In genomic region chr11:34976496-34976895, GRCh38 we compare ENCODE assay signal across 21 cellular contexts.
DNase-seq lines count a peak whose midpoint lies in the region; ATAC-seq and TF ChIP-seq lines count a peak whose summit lies in the region.
"Had no signal": no experiment of that assay in that cellular context is flagged by ENCODE, and none has a peak within 500 bp of the region (broad histone marks: within the 10 kb centered on the region; RNA-seq: fewer than 3 reads in every experiment).

No MANE protein-coding gene starts in this region.

- peaks cover 48% of the 10 kb centered on the region for H3K36me3 Mint-ChIP-seq in activated naive CD8-positive, alpha-beta T cell
- H3K36me3 Mint-ChIP-seq in activated naive CD8-positive, alpha-beta T cell treated with anti-CD3 and anti-CD28 coated beads for 36 hours, result peaks cover 47% of the 10 kb centered on the region
- H3K36me3 Mint-ChIP-seq in memory B cell, result peaks cover 40% of the 10 kb centered on the region
- peaks cover 47% of the 10 kb centered on the region for H3K36me3 Mint-ChIP-seq in activated CD4-positive, alpha-beta T cell treated with anti-CD3 and anti-CD28 coated beads, Interleukin-2, amount 10 ng/mL, durations not matched to agents 24 days and 14 days (ENCODE audit: low read depth)

- TF ChIP-seq CTCF in VCaP (conservative IDR thresholded peaks at IDR 0.05) (no peak), uterus (IDR thresholded peaks at IDR 0.05) (no peak)

- ATAC-seq in memory B cell (ENCODE audit: low read depth) (no peak), right cardiac atrium (no peak)
- ATAC-seq: activated naive CD8-positive, alpha-beta T cell treated with anti-CD3 and anti-CD28 coated beads, Interleukin-2, amount 50 U/mL, for 24 hours; heart left ventricle; stimulated activated memory B cell treated with anti-CD40 and anti-IgM and Interleukin-4, amounts not matched to agents 10 μg/mL and 1 μg/mL and 100 μg/mL, for 72 hours had no signal

- DNase-seq in activated naive CD8-positive, alpha-beta T cell treated with anti-CD3 and anti-CD28 coated beads for 36 hours, result no peak
- DNase-seq in memory B cell (ENCODE audit: low spot score in 2 of 2) (no peak), uterus (no peak), right cardiac atrium (no peak)
- DNase-seq in activated CD4-positive, alpha-beta T cell treated with anti-CD3 and anti-CD28 coated beads, Interleukin-2, amount 10 ng/mL, durations not matched to agents 24 days and 14 days, result no peak
- DNase-seq in stimulated activated CD4-positive, alpha-beta T cell treated with anti-CD3 and anti-CD28 coated beads, Interleukin-4, amount 100 ng/mL, for 24 hours, result no peak
- DNase-seq: activated naive CD8-positive, alpha-beta T cell treated with anti-CD3 and anti-CD28 coated beads, Interleukin-2, amount 50 U/mL, for 24 hours; DMS153; GOT3; heart left ventricle; NCI-H2081 treated with DMSO at 0.1 percent for 48 hours; NCI-H510A; SHP77; thyroid gland had no signal

- TF ChIP-seq POLR2A in uterus (IDR thresholded peaks at IDR 0.05), result no peak

- H3K27me3 Mint-ChIP-seq in activated naive CD8-positive, alpha-beta T cell, result no peaks in the 10 kb centered on the region
- no peaks in the 10 kb centered on the region for H3K27me3 Mint-ChIP-seq in activated naive CD8-positive, alpha-beta T cell treated with anti-CD3 and anti-CD28 coated beads for 36 hours
- no peaks in the 10 kb centered on the region for H3K27me3 Mint-ChIP-seq in memory B cell
- H3K27me3 Mint-ChIP-seq in activated CD4-positive, alpha-beta T cell treated with anti-CD3 and anti-CD28 coated beads, Interleukin-2, amount 10 ng/mL, durations not matched to agents 24 days and 14 days, result no peaks in the 10 kb centered on the region
- H3K27me3 Mint-ChIP-seq: activated naive CD8-positive, alpha-beta T cell treated with anti-CD3 and anti-CD28 coated beads, Interleukin-2, amount 50 U/mL, for 24 hours; stimulated activated memory B cell treated with anti-CD40 and anti-IgM and Interleukin-4, amounts not matched to agents 10 μg/mL and 1 μg/mL and 100 μg/mL, for 72 hours had no signal

- H3K4me3 Mint-ChIP-seq in activated naive CD8-positive, alpha-beta T cell, result no peak overlapping the region
- no peak overlapping the region for H3K4me3 Mint-ChIP-seq in activated naive CD8-positive, alpha-beta T cell treated with anti-CD3 and anti-CD28 coated beads for 36 hours
- H3K4me3 Mint-ChIP-seq in memory B cell, result no peak overlapping the region
- H3K4me3 Mint-ChIP-seq in activated CD4-positive, alpha-beta T cell treated with anti-CD3 and anti-CD28 coated beads, Interleukin-2, amount 10 ng/mL, durations not matched to agents 24 days and 14 days, result no peak overlapping the region
- H3K4me3 Mint-ChIP-seq: activated naive CD8-positive, alpha-beta T cell treated with anti-CD3 and anti-CD28 coated beads, Interleukin-2, amount 50 U/mL, for 24 hours; CD14-positive monocyte; neural crest cell; stimulated activated memory B cell treated with anti-CD40 and anti-IgM and Interleukin-4, amounts not matched to agents 10 μg/mL and 1 μg/mL and 100 μg/mL, for 72 hours; T-helper 1 cell treated with Interleukin-12 subunit alpha and Interleukin-12 subunit beta and Interleukin-4 antibody, amounts not matched to agents 30 μg/mL and 1 μg/mL, for 36 hours had no signal

- H3K27me3 ChIP-seq in uterus (no peaks in the 10 kb centered on the region), right cardiac atrium (ENCODE audit: control insufficient read depth, insufficient read depth) (no peaks in the 10 kb centered on the region)
- H3K27me3 ChIP-seq: cardiac muscle cell, heart left ventricle, thyroid gland had no signal

- peaks cover 4% of the 10 kb centered on the region for H3K9me3 Mint-ChIP-seq in activated naive CD8-positive, alpha-beta T cell (ENCODE audit: low read depth)
- peaks cover 4% of the 10 kb centered on the region for H3K9me3 Mint-ChIP-seq in activated naive CD8-positive, alpha-beta T cell treated with anti-CD3 and anti-CD28 coated beads for 36 hours
- H3K9me3 Mint-ChIP-seq in memory B cell, result peaks cover 1% of the 10 kb centered on the region
- H3K9me3 Mint-ChIP-seq in activated CD4-positive, alpha-beta T cell treated with anti-CD3 and anti-CD28 coated beads, Interleukin-2, amount 10 ng/mL, durations not matched to agents 24 days and 14 days, result peaks cover 4% of the 10 kb centered on the region
- H3K9me3 Mint-ChIP-seq: activated naive CD8-positive, alpha-beta T cell treated with anti-CD3 and anti-CD28 coated beads, Interleukin-2, amount 50 U/mL, for 24 hours had no signal

- no peaks in the 10 kb centered on the region for H3K9me3 ChIP-seq in uterus
- no peaks in the 10 kb centered on the region for H3K9me3 ChIP-seq in right cardiac atrium (ENCODE audit: control insufficient read depth, low read length)
- H3K9me3 ChIP-seq: heart left ventricle, thyroid gland had no signal

- H3K4me3 ChIP-seq in uterus (no peak overlapping the region), right cardiac atrium (ENCODE audit: low read length) (no peak overlapping the region)
- H3K4me3 ChIP-seq: cardiac muscle cell, heart left ventricle, thyroid gland had no signal

- peak overlapping the region; percentile 6 for H3K27ac Mint-ChIP-seq in activated naive CD8-positive, alpha-beta T cell
- no peak overlapping the region for H3K27ac Mint-ChIP-seq in activated naive CD8-positive, alpha-beta T cell treated with anti-CD3 and anti-CD28 coated beads for 36 hours
- H3K27ac Mint-ChIP-seq in memory B cell, result peak overlapping the region; percentile 43
- H3K27ac Mint-ChIP-seq in activated CD4-positive, alpha-beta T cell treated with anti-CD3 and anti-CD28 coated beads, Interleukin-2, amount 10 ng/mL, durations not matched to agents 24 days and 14 days, result no peak overlapping the region
- H3K27ac Mint-ChIP-seq: activated naive CD8-positive, alpha-beta T cell treated with anti-CD3 and anti-CD28 coated beads, Interleukin-2, amount 50 U/mL, for 24 hours; stimulated activated memory B cell treated with anti-CD40 and anti-IgM and Interleukin-4, amounts not matched to agents 10 μg/mL and 1 μg/mL and 100 μg/mL, for 72 hours; T-helper 1 cell treated with Interleukin-12 subunit alpha and Interleukin-12 subunit beta and Interleukin-4 antibody, amounts not matched to agents 30 μg/mL and 1 μg/mL, for 36 hours had no signal

- H3K36me3 ChIP-seq in uterus, result no peaks in the 10 kb centered on the region

- peak overlapping the region; percentile 81 for H3K27ac ChIP-seq in VCaP
- H3K27ac ChIP-seq in uterus, result peak overlapping the region; percentile 18 to 72
- no peak overlapping the region for H3K27ac ChIP-seq in right cardiac atrium (ENCODE audit: low read length)
- H3K27ac ChIP-seq: heart left ventricle, thyroid gland had no signal

- H3K4me1 ChIP-seq in uterus (peaks cover 0 to 9% of the 10 kb centered on the region in 2 donors), right cardiac atrium (ENCODE audit: control insufficient read depth, insufficient read depth, low read length) (no peaks in the 10 kb centered on the region)
- H3K4me1 ChIP-seq: thyroid gland had no signal

- intact Hi-C loops in uterus (cut with DNase I; ENCODE audit: low total_unique reads), result no loop called here
- intact Hi-C loops in activated CD4-positive, alpha-beta T cell treated with anti-CD3 and anti-CD28 coated beads, Interleukin-2, amount 10 ng/mL, durations not matched to agents 24 days and 14 days (cut with micrococcal nuclease), result no loop called here
- intact Hi-C loops in right cardiac atrium (cut with DNase I), result no loop called here

- peaks cover 27% of the 10 kb centered on the region for H3K4me1 Mint-ChIP-seq in activated naive CD8-positive, alpha-beta T cell (ENCODE audit: low read depth)
- peaks cover 16% of the 10 kb centered on the region for H3K4me1 Mint-ChIP-seq in activated naive CD8-positive, alpha-beta T cell treated with anti-CD3 and anti-CD28 coated beads for 36 hours
- peaks cover 4% of the 10 kb centered on the region for H3K4me1 Mint-ChIP-seq in memory B cell
- peaks cover 11% of the 10 kb centered on the region for H3K4me1 Mint-ChIP-seq in activated CD4-positive, alpha-beta T cell treated with anti-CD3 and anti-CD28 coated beads, Interleukin-2, amount 10 ng/mL, durations not matched to agents 24 days and 14 days

Comparison
In these comparisons a context has a peak if more than half of its experiments do, and no peak if none do; other contexts are left out.
1. H3K27ac Mint-ChIP-seq: peak in activated naive CD8-positive, alpha-beta T cell (single experiment) and memory B cell (single experiment); none in activated naive CD8-positive, alpha-beta T cell treated with anti-CD3 and anti-CD28 coated beads for 36 hours (single experiment) and activated CD4-positive, alpha-beta T cell treated with anti-CD3 and anti-CD28 coated beads, Interleukin-2, amount 10 ng/mL, durations not matched to agents 24 days and 14 days (single experiment).